Comparison of ENCODE assay signal across 19 cellular contexts in the genomic region with DNA sequence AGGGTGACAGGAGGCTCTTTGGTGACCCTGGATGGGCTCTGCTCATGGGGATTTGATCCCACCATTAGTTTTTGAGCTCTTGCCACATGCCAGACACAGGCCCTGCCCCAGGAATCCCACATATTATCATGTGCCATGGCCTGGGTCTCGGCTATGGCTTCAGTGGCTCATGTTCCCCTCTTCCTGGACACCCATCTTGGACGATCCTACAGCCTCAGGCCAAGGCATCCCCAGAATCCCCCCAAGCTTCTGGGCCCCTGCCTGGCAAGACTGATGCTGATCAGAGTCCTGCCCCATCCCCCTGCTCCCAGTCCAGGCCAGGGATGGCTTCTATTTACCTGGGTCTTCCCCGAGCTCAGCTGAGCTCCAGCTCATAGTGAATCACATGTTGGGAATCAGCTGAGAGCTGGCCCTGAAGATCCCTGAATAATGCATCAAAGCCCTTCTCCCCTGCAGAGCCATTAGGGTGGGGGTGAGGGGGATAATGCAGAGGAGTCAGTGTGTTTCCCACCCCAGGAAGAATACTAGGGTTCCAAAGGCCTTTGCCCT. TPM values are rescaled to one million over a fixed set of nuclear protein-coding genes. Genes with fewer than 3 reads are reported as not detected.
DNase-seq lines count a peak whose midpoint lies in the region; ATAC-seq and TF ChIP-seq lines count a peak whose summit lies in the region.
"Had no signal": no experiment of that assay in that cellular context is flagged by ENCODE, and none has a peak within 500 bp of the region (broad histone marks: within the 10 kb centered on the region; RNA-seq: fewer than 3 reads in every experiment).

No MANE protein-coding gene starts in this region.

- peaks cover 33% of the 10 kb centered on the region for H3K4me1 Mint-ChIP-seq in WTC11
- no peaks in the 10 kb centered on the region for H3K4me1 Mint-ChIP-seq in naive thymus-derived CD8-positive, alpha-beta T cell
- H3K4me1 Mint-ChIP-seq: CD8-positive, alpha-beta memory T cell had no signal

- peak; percentile 36 for DNase-seq in HPDE6-E6E7 (ENCODE audit: extremely low spot score)
- DNase-seq in WTC11 (ENCODE audit: low spot score): no peak
- DNase-seq in kidney tubule cell (ENCODE audit: low spot score): peak; percentile 80
- DNase-seq in naive thymus-derived CD8-positive, alpha-beta T cell: no peak
- no peak for DNase-seq in ascending aorta (ENCODE audit: low spot score in 2 of 2)
- no peak for DNase-seq in GM10266 (ENCODE audit: extremely low spot score)
- DNase-seq: CD8-positive, alpha-beta memory T cell; GOT3; KG1; NCI-H1417 treated with DMSO at 0.1 percent for 48 hours; NCI-H1930; NCI-H345; NCI-H524 treated with DMSO at 0.1 percent for 48 hours; PC-9 had no signal

- 0 out of 2 replicates have a peak overlapping the region, but pooled peaks have one; percentile 22 for H3K27ac ChIP-seq in BLaER1
- no peak overlapping the region for H3K27ac ChIP-seq in ascending aorta
- H3K27ac ChIP-seq: A549, PC-9 had no signal

- no peaks in the 10 kb centered on the region for H4K20me1 ChIP-seq in BLaER1

- POLR2A ChIA-PET in WTC11 (lab: Charles Lee): interaction anchor here (0.6 kb wide), 1 partner anchor 21 kb away, joined by 5 read pairs; no protein-coding TSS in a partner anchor
- POLR2A ChIA-PET in naive thymus-derived CD8-positive, alpha-beta T cell (lab: Charles Lee): no interaction called here

- H3K27ac Mint-ChIP-seq in WTC11: no peak overlapping the region
- no peak overlapping the region for H3K27ac Mint-ChIP-seq in naive thymus-derived CD8-positive, alpha-beta T cell

- no peaks in the 10 kb centered on the region; the same call in 1 of the 2 replicates for H3K27me3 Mint-ChIP-seq in WTC11 (ENCODE audit: low read depth)
- peaks cover 0 to 6% (median 0%) of the 10 kb centered on the region in 5 donors for H3K27me3 Mint-ChIP-seq in naive thymus-derived CD8-positive, alpha-beta T cell

- H3K4me1 ChIP-seq in BLaER1: peaks cover 19% of the 10 kb centered on the region
- H3K4me1 ChIP-seq in ascending aorta: no peaks in the 10 kb centered on the region
- H3K4me1 ChIP-seq: A549 had no signal

- intact Hi-C loops in ascending aorta (cut with DNase I): no loop called here

- H3K36me3 ChIP-seq in BLaER1: no peaks in the 10 kb centered on the region
- H3K36me3 ChIP-seq in ascending aorta: no peaks in the 10 kb centered on the region

- ATAC-seq in WTC11 (no peak), GM21390 (IDR thresholded peaks at IDR 0.05; ENCODE audit: unreplicated experiment) (no peak)
- ATAC-seq in naive thymus-derived CD8-positive, alpha-beta T cell: no peak

- no peak for TF ChIP-seq CTCF in WTC11 (IDR thresholded peaks at IDR 0.05)
- TF ChIP-seq CTCF in ascending aorta (IDR thresholded peaks at IDR 0.05): no peak
- TF ChIP-seq CTCF in GM10266 (IDR thresholded peaks at IDR 0.05; ENCODE audit: control insufficient read depth, insufficient read depth, low read depth, missing control alignments): no peak

- peak overlapping the region; percentile 53 for H3K4me2 ChIP-seq in BLaER1
- H3K4me2 ChIP-seq: A549, PC-9 had no signal

- no peaks in the 10 kb centered on the region for H3K9me3 ChIP-seq in BLaER1
- no peaks in the 10 kb centered on the region for H3K9me3 ChIP-seq in ascending aorta
- H3K9me3 ChIP-seq: A549 had no signal

- CTCF ChIA-PET in WTC11 (lab: Charles Lee): interaction anchor here (0.5 to 2.3 kb wide), 8 partner anchors 20 to 119 kb away, joined by 3 to 12 read pairs (median 4); partner anchors contain the start of gene ADAMTS7

- no peaks in the 10 kb centered on the region for H3K36me3 Mint-ChIP-seq in WTC11
- no peaks in the 10 kb centered on the region for H3K36me3 Mint-ChIP-seq in naive thymus-derived CD8-positive, alpha-beta T cell
- H3K36me3 Mint-ChIP-seq: CD8-positive, alpha-beta memory T cell had no signal

- no peaks in the 10 kb centered on the region for H3K27me3 ChIP-seq in BLaER1
- H3K27me3 ChIP-seq in ascending aorta: no peaks in the 10 kb centered on the region

- H3K4me3 ChIP-seq in BLaER1: no peak overlapping the region
- no peak overlapping the region for H3K4me3 ChIP-seq in ascending aorta
- H3K4me3 ChIP-seq: A549, PC-9 had no signal

- no peak overlapping the region for H3K4me3 Mint-ChIP-seq in WTC11
- no peak overlapping the region for H3K4me3 Mint-ChIP-seq in naive thymus-derived CD8-positive, alpha-beta T cell
- H3K4me3 Mint-ChIP-seq: CD8-positive, alpha-beta memory T cell had no signal

- H3K9me3 Mint-ChIP-seq in WTC11: no peaks in the 10 kb centered on the region
- H3K9me3 Mint-ChIP-seq in naive thymus-derived CD8-positive, alpha-beta T cell: no peaks in the 10 kb centered on the region
- H3K9me3 Mint-ChIP-seq: CD8-positive, alpha-beta memory T cell had no signal

- no peak overlapping the region for H3K9ac ChIP-seq in BLaER1

TF ChIP-seq in WTC11, 78 proteins besides CTCF, POLR2A, EP300 and RAD21:
- TF ChIP-seq USF2 (CRISPR knock-in tag; IDR thresholded peaks at IDR 0.05): peak; percentile 32; the same call in 1 of the 2 replicates
- TF ChIP-seq ZNF317 (CRISPR knock-in tag; IDR thresholded peaks at IDR 0.05; ENCODE audit: borderline replicate concordance, low read depth): no peak

RNA-seq across cellular contexts. Expression of gene CHRNB4, which starts 50.9 kb away (rescaled TPM):
- total RNA-seq in WTC11 (2021): 3.7 to 10.1 TPM (median 4.0 TPM) in 3 replicates
- total RNA-seq in naive thymus-derived CD8-positive, alpha-beta T cell: not detected
- polyA plus RNA-seq in naive thymus-derived CD8-positive, alpha-beta T cell: not detected
- not detected for total RNA-seq in ascending aorta
- total RNA-seq: CD8-positive, alpha-beta memory T cell; HT-29 had no signal
- polyA plus RNA-seq: BJ; CD8-positive, alpha-beta memory T cell had no signal

Comparison
In these comparisons a context has a peak if more than half of its experiments do, and no peak if none do; other contexts are left out.
1. DNase-seq: peak in HPDE6-E6E7 (single experiment) and kidney tubule cell (single experiment); none in WTC11 (single experiment), naive thymus-derived CD8-positive, alpha-beta T cell (0 of 10), ascending aorta (0 of 2) and GM10266 (single experiment).